1 cellular context compared by ENCODE assay signal in genomic region chrX:13955095-13955647, GRCh38.
TF ChIP-seq lines count a peak whose summit lies in the region.

No MANE protein-coding gene starts in this region.

TF ChIP-seq in H1, 55 proteins besides CTCF, POLR2A, EP300 and RAD21 (continued from another document):
- no peak for TF ChIP-seq TCF12 (IDR thresholded peaks at IDR 0.05; ENCODE audit: low read depth, low read length)
- no peak for TF ChIP-seq HDAC2 (IDR thresholded peaks at IDR 0.05; ENCODE audit: borderline replicate concordance in 1 of 2, low read depth in 2 of 2, low read length in 2 of 2)
- TF ChIP-seq SP4 (IDR thresholded peaks at IDR 0.05; ENCODE audit: low read length), result no peak
- TF ChIP-seq SUZ12 (IDR thresholded peaks at IDR 0.05; ENCODE audit: low read length), result no peak
- TF ChIP-seq SIRT6 (IDR thresholded peaks at IDR 0.05; ENCODE audit: low read length), result no peak
- no peak for TF ChIP-seq POU5F1 (IDR thresholded peaks at IDR 0.05; ENCODE audit: low read depth, low read length)
- TF ChIP-seq CBX8 (IDR thresholded peaks at IDR 0.05; ENCODE audit: borderline replicate concordance, low read depth, low read length), result no peak
- TF ChIP-seq MAX (IDR thresholded peaks at IDR 0.05), result no peak
- TF ChIP-seq JUND (IDR thresholded peaks at IDR 0.05; ENCODE audit: low read length), result no peak
TF ChIP-seq in H1: peak in this region for 0.
